ENCODE assay signal across 9 cellular contexts in genomic region chr17:19376799-19377198, GRCh38. TPM values are rescaled to one million over a fixed set of nuclear protein-coding genes. Genes with fewer than 3 reads are reported as not detected.
DNase-seq lines count a peak whose midpoint lies in the region; ATAC-seq, FAIRE-seq and TF ChIP-seq lines count a peak whose summit lies in the region.
"Had no signal": no experiment of that assay in that cellular context is flagged by ENCODE, and none has a peak within 500 bp of the region (broad histone marks: within the 10 kb centered on the region; RNA-seq: fewer than 3 reads in every experiment).

No MANE protein-coding gene starts in this region.

- peak overlapping the region; percentile 100 for H2AFZ ChIP-seq in GM12878 (ENCODE audit: control insufficient read depth, low read depth, low read length)

- intact Hi-C loops in CD4-positive, alpha-beta memory T cell (cut with micrococcal nuclease), result loop anchor here (5.0 to 10.0 kb wide), 3 partner anchors 131 to 522 kb away; partner anchors contain the start of genes ALDH3A2 and PRPSAP2
- intact Hi-C loops in GM12878 (cut with micrococcal nuclease; ENCODE audit: unreplicated experiment), result loop anchor here (5.0 kb wide), 1 partner anchor 86 kb away; no protein-coding TSS in a partner anchor

- peaks cover 22 to 33% of the 10 kb centered on the region in 2 donors for H3K36me3 Mint-ChIP-seq in CD4-positive, alpha-beta memory T cell
- peaks cover 12% of the 10 kb centered on the region for H3K36me3 Mint-ChIP-seq in memory B cell

- H3K79me2 ChIP-seq in GM12878 (ENCODE audit: control insufficient read depth, insufficient read depth, low read length), result peaks cover 4% of the 10 kb centered on the region

- TF ChIP-seq RAD21 in GM12878 (IDR thresholded peaks at IDR 0.05; ENCODE audit: insufficient read depth, low read depth, low read length), result no peak

- H3K4me3 ChIP-seq in CD4-positive, alpha-beta memory T cell (ENCODE audit: low read length in 2 of 2), result peak overlapping the region; percentile 96 to 98
- H3K4me3 ChIP-seq in GM12878, result peak overlapping the region; percentile 84

- ATAC-seq in GM12878 (no peak), memory B cell (ENCODE audit: low read depth) (no peak), HG03108 (IDR thresholded peaks at IDR 0.05; ENCODE audit: unreplicated experiment) (no peak)

- no peaks in the 10 kb centered on the region for H3K9me3 ChIP-seq in CD4-positive, alpha-beta memory T cell (ENCODE audit: control insufficient read depth in 1 of 2, low read length in 2 of 2)
- H3K9me3 ChIP-seq in KOPT-K1 (ENCODE audit: insufficient read depth, low read length, poor library complexity, severe bottlenecking), result no peaks in the 10 kb centered on the region
- no peaks in the 10 kb centered on the region for H3K9me3 ChIP-seq in GM12878 (replicated peaks; ENCODE audit: control insufficient read depth, insufficient read depth, low read length)

- SMC1A ChIA-PET in GM12878 (lab: Charles Lee; ENCODE audit: uncharacterized antibody, unreplicated experiment), result interaction anchor here (1.5 to 1.8 kb wide), 3 partner anchors 10 to 14 kb away, joined by 4 to 10 read pairs (median 6); partner anchors contain the start of gene B9D1

- H3K9me3 Mint-ChIP-seq in CD4-positive, alpha-beta memory T cell, result peaks cover 0 to 3% (median 0%) of the 10 kb centered on the region in 8 donors
- H3K9me3 Mint-ChIP-seq in memory B cell, result no peaks in the 10 kb centered on the region

- 44% methylated on average over 2 of the region's 2 CpGs for WGBS in GM12878 (ENCODE audit: insufficient coverage, insufficient replicate concordance, low lambda C conversion rate, missing lambda C conversion rate)

- FAIRE-seq in GM12878 (lab: Jason Lieb, UNC), result no peak

- H3K4me1 Mint-ChIP-seq in CD4-positive, alpha-beta memory T cell, result peaks cover 17 to 59% (median 27%) of the 10 kb centered on the region in 4 donors
- H3K4me1 Mint-ChIP-seq in memory B cell, result peaks cover 15% of the 10 kb centered on the region

- peak overlapping the region; percentile 93 for H3K9ac ChIP-seq in GM12878 (ENCODE audit: control insufficient read depth, insufficient read depth, low read length)

- no peak for TF ChIP-seq POLR2A in GM12878 (IDR thresholded peaks at IDR 0.05; ENCODE audit: low read depth, low read length)

- no peaks in the 10 kb centered on the region for H4K20me1 ChIP-seq in GM12878 (ENCODE audit: control insufficient read depth, insufficient read depth)

- no TSS peak for BruUV-seq in GM12878 (replicated peaks; lab: Mats Ljungman, UMichigan)

- peaks cover 29% of the 10 kb centered on the region for H3K4me1 ChIP-seq in CD4-positive, alpha-beta memory T cell (ENCODE audit: insufficient read depth, low read length)
- H3K4me1 ChIP-seq in GM12878 (ENCODE audit: control insufficient read depth, insufficient read depth, low read length), result peaks cover 6% of the 10 kb centered on the region

- in situ Hi-C loops in GM12878 (cut with MboI), result no loop called here

- DNase-seq in CD4-positive, alpha-beta memory T cell, result no peak
- no peak for DNase-seq in GM12878 (ENCODE audit: low read depth, low spot score)
- no peak for DNase-seq in memory B cell (ENCODE audit: low spot score in 2 of 2)
- no peak for DNase-seq in pons (ENCODE audit: low spot score)
- DNase-seq in OCI-M2 (lab: John Stamatoyannopoulos, UW; ENCODE audit: unreplicated experiment), result no peak
- DNase-seq in KG1 (lab: John Stamatoyannopoulos, UW), result no peak

- POLR2A ChIA-PET in CD4-positive, alpha-beta memory T cell (lab: Charles Lee; ENCODE audit: partially characterized antibody), result interaction anchor here (1.7 to 2.1 kb wide), 4 partner anchors 8 to 272 kb away, joined by 10 to 47 read pairs (median 19); partner anchors contain the start of genes ALDH3A2 and B9D1
- POLR2A ChIA-PET in GM12878 (lab: Charles Lee), result interaction anchor here (1.6 kb wide), 1 partner anchor 85 kb away, joined by 5 read pairs; no protein-coding TSS in a partner anchor

- CTCF ChIA-PET in CD4-positive, alpha-beta memory T cell (lab: Charles Lee; ENCODE audit: partially characterized antibody), result interaction anchor here (1.4 to 3.3 kb wide), 3 partner anchors 13 to 92 kb away, joined by 3 to 84 read pairs (median 30); partner anchors contain the start of gene B9D1
- CTCF ChIA-PET in GM12878 (lab: Yijun Ruan, JAX), result interaction anchor here (0.9 to 1.9 kb wide), 5 partner anchors 14 to 1404 kb away, joined by 3 to 39 read pairs (median 4); partner anchors contain the start of genes B9D1, DRC3 and TOM1L2

- no peak for TF ChIP-seq EP300 in GM12878 (IDR thresholded peaks at IDR 0.05; ENCODE audit: borderline replicate concordance in 1 of 2, control insufficient read depth in 1 of 2, low read depth in 2 of 2, low read length in 2 of 2)

- RAD21 ChIA-PET in GM12878 (lab: Charles Lee; ENCODE audit: unreplicated experiment), result interaction anchor here (1.8 to 1.9 kb wide), 3 partner anchors 15 to 71 kb away, joined by 10 to 21 read pairs (median 14); partner anchors contain the start of gene B9D1

- peak overlapping the region; percentile 91 to 99 (median 98) for H3K27ac Mint-ChIP-seq in CD4-positive, alpha-beta memory T cell
- H3K27ac Mint-ChIP-seq in memory B cell, result peak overlapping the region; percentile 96

- no peaks in the 10 kb centered on the region for H3K27me3 ChIP-seq in CD4-positive, alpha-beta memory T cell (ENCODE audit: insufficient read depth, low read length)
- no peaks in the 10 kb centered on the region for H3K27me3 ChIP-seq in GM12878 (replicated peaks in 1 of 2; ENCODE audit: control insufficient read depth in 2 of 2, insufficient read depth in 2 of 2, low read length in 1 of 2)

- H3K27ac ChIP-seq in CD4-positive, alpha-beta memory T cell (ENCODE audit: low read depth, low read length), result peak overlapping the region; percentile 91
- H3K27ac ChIP-seq in KOPT-K1 (ENCODE audit: low read depth, low read length, poor library complexity, severe bottlenecking), result peak overlapping the region; percentile 73
- peak overlapping the region; percentile 93; the same call in 1 of the 2 replicates for H3K27ac ChIP-seq in GM12878 (ENCODE audit: control insufficient read depth, insufficient read depth)

- H3K36me3 ChIP-seq in CD4-positive, alpha-beta memory T cell (ENCODE audit: insufficient read depth, low read length), result peaks cover 10% of the 10 kb centered on the region
- peaks cover 26% of the 10 kb centered on the region for H3K36me3 ChIP-seq in KOPT-K1 (ENCODE audit: insufficient read depth, low read length)
- peaks cover 4 to 18% of the 10 kb centered on the region in 2 experiments for H3K36me3 ChIP-seq in GM12878 (ENCODE audit: control insufficient read depth in 2 of 2, insufficient read depth in 2 of 2, low read length in 1 of 2)

- no peaks in the 10 kb centered on the region for H3K27me3 Mint-ChIP-seq in CD4-positive, alpha-beta memory T cell
- H3K27me3 Mint-ChIP-seq in memory B cell, result no peaks in the 10 kb centered on the region

- TF ChIP-seq CTCF in GM12878 (IDR thresholded peaks at IDR 0.05 in 2 of 3, conservative IDR thresholded peaks at IDR 0.05 in 1 of 3; ENCODE audit: control insufficient read depth in 2 of 3, extremely low read depth in 1 of 3, insufficient read depth in 1 of 3, low read depth in 3 of 3, low read length in 3 of 3), result no peak

- H3K4me3 Mint-ChIP-seq in CD4-positive, alpha-beta memory T cell, result peak overlapping the region; percentile 94 to 100 (median 99)
- peak overlapping the region; percentile 98 for H3K4me3 Mint-ChIP-seq in memory B cell

- H3K4me2 ChIP-seq in GM12878 (ENCODE audit: control insufficient read depth, insufficient read depth), result peak overlapping the region; percentile 51

RNA-seq across cellular contexts. Expression of gene MAPK7, which starts 1.5 kb away (rescaled TPM):
- total RNA-seq in CD4-positive, alpha-beta memory T cell, result 10 to 100 TPM; 19.4 to 26.2 TPM
- polyA plus RNA-seq in CD4-positive, alpha-beta memory T cell, result 10 to 100 TPM in 1 of 2 donors, 1 to 10 TPM in 1; 2.1 to 12.4 TPM
- 20.9 and 25.3 TPM in 2 replicates for total RNA-seq in GM12878 (2013; cell fraction: nucleolus; rRNA removed)
- total RNA-seq in GM12878 (2014; rRNA removed) (2.1 and 3.7 TPM in 2 replicates), GM12878 (2014; rRNA removed; fragmentation: Illumina TruSeq; extraction: Trizol) (2.1 and 2.7 TPM in 2 replicates), GM12878 (2021) (11.1 and 13.5 TPM in 2 replicates)
- polyA plus RNA-seq in GM12878 (2011; ENCODE audit: low read depth), result 6.9 TPM
- polyA plus RNA-seq in GM12878 (2011; rRNA removed) (1.6 and 3.2 TPM in 2 replicates), GM12878 (2014; fragmentation: Illumina TruSeq; extraction: Trizol) (5.1 and 7.8 TPM in 2 replicates), GM12878 (2014; fragmentation: Nextera tagmentation; extraction: Ambion mirVana) (1 to 10 TPM in 1 of 2 experiments, under 1 TPM in 1; 0.37 to 1.3 TPM), GM12878 (2014; rRNA removed) (7.6 and 12.0 TPM in 2 replicates), GM12878 (2016; fragmentation: Nextera tagmentation; extraction: Ambion mirVana) (10 to 100 TPM in 1 of 2 experiments, 1 to 10 TPM in 1; 8.2 to 11.1 TPM)
- 4.5 and 5.4 TPM in 2 replicates for polyA plus RNA-seq in GM12878 (2011; cell fraction: cytosol; rRNA removed)
- 15.6 and 17.1 TPM in 2 replicates for polyA plus RNA-seq in GM12878 (2011; cell fraction: nucleus; rRNA removed)
- polyA plus RNA-seq in GM12878 (2012), result 7.0 and 10.0 TPM in 2 replicates
- polyA minus RNA-seq in GM12878 (2011; rRNA and poly(A)+ RNA removed), result 11.0 and 17.0 TPM in 2 replicates
- polyA minus RNA-seq in GM12878 (2011; cell fraction: cytosol; rRNA and poly(A)+ RNA removed), result 6.4 TPM in 2 replicates
- polyA minus RNA-seq in GM12878 (2011; cell fraction: nucleus; rRNA and poly(A)+ RNA removed), result 19.1 and 30.2 TPM in 2 replicates

RNA-seq across cellular contexts. Expression of gene MFAP4, which starts 10.2 kb away (rescaled TPM):
- total RNA-seq in CD4-positive, alpha-beta memory T cell, result not detected
- polyA plus RNA-seq in CD4-positive, alpha-beta memory T cell, result not detected
- total RNA-seq in GM12878 (2013; cell fraction: nucleolus; rRNA removed), result not detected in 2 replicates
- total RNA-seq in GM12878 (2014; rRNA removed) (not detected in 2 replicates), GM12878 (2014; rRNA removed; fragmentation: Illumina TruSeq; extraction: Trizol) (not detected in 2 replicates), GM12878 (2021) (0.13 and 0.28 TPM in 2 replicates)
- not detected for polyA plus RNA-seq in GM12878 (2011; ENCODE audit: low read depth)
- polyA plus RNA-seq in GM12878 (2011; rRNA removed) (not detected in 2 replicates), GM12878 (2014; fragmentation: Illumina TruSeq; extraction: Trizol) (not detected in 2 replicates), GM12878 (2014; fragmentation: Nextera tagmentation; extraction: Ambion mirVana) (not detected), GM12878 (2014; rRNA removed) (not detected in 2 replicates), GM12878 (2016; fragmentation: Nextera tagmentation; extraction: Ambion mirVana) (under 1 TPM; 0.08 to 0.09 TPM)
- not detected in 2 replicates for polyA plus RNA-seq in GM12878 (2011; cell fraction: cytosol; rRNA removed)
- not detected in 2 replicates for polyA plus RNA-seq in GM12878 (2011; cell fraction: nucleus; rRNA removed)
- polyA plus RNA-seq in GM12878 (2012), result not detected in 2 replicates
- polyA minus RNA-seq in GM12878 (2011; rRNA and poly(A)+ RNA removed), result not detected in 2 replicates
- not detected in 2 replicates for polyA minus RNA-seq in GM12878 (2011; cell fraction: cytosol; rRNA and poly(A)+ RNA removed)
- polyA minus RNA-seq in GM12878 (2011; cell fraction: nucleus; rRNA and poly(A)+ RNA removed), result not detected in 2 replicates

RNA-seq across cellular contexts. Expression of gene B9D1, which starts 14.3 kb away (rescaled TPM):
- total RNA-seq in CD4-positive, alpha-beta memory T cell, result 1 to 10 TPM; 2.5 to 2.8 TPM
- polyA plus RNA-seq in CD4-positive, alpha-beta memory T cell, result under 1 TPM in 1 of 2 donors, not detected in 1; 0.29 TPM
- total RNA-seq in GM12878 (2013; cell fraction: nucleolus; rRNA removed), result 11.3 and 12.0 TPM in 2 replicates
- total RNA-seq in GM12878 (2014; rRNA removed), result 8.3 and 9.4 TPM in 2 replicates
- total RNA-seq in GM12878 (2014; rRNA removed; fragmentation: Illumina TruSeq; extraction: Trizol), result 4.5 and 5.9 TPM in 2 replicates
- total RNA-seq in GM12878 (2021), result 8.1 and 9.5 TPM in 2 replicates
- polyA plus RNA-seq in GM12878 (2011; ENCODE audit: low read depth), result 12.7 TPM
- 5.0 and 10.4 TPM in 2 replicates for polyA plus RNA-seq in GM12878 (2011; rRNA removed)
- 15.0 TPM in 2 replicates for polyA plus RNA-seq in GM12878 (2011; cell fraction: cytosol; rRNA removed)
- polyA plus RNA-seq in GM12878 (2011; cell fraction: nucleus; rRNA removed), result 14.0 and 16.5 TPM in 2 replicates
- 8.7 and 8.9 TPM in 2 replicates for polyA plus RNA-seq in GM12878 (2012)
- polyA plus RNA-seq in GM12878 (2014; fragmentation: Illumina TruSeq; extraction: Trizol), result 4.9 and 8.7 TPM in 2 replicates
- 10 to 100 TPM in 1 of 2 experiments, 1 to 10 TPM in 1; 8.2 to 10.2 TPM for polyA plus RNA-seq in GM12878 (2014; fragmentation: Nextera tagmentation; extraction: Ambion mirVana)
- 11.8 and 14.9 TPM in 2 replicates for polyA plus RNA-seq in GM12878 (2014; rRNA removed)
- 10 to 100 TPM; 16.4 to 18.3 TPM for polyA plus RNA-seq in GM12878 (2016; fragmentation: Nextera tagmentation; extraction: Ambion mirVana)
- 6.3 and 9.0 TPM in 2 replicates for polyA minus RNA-seq in GM12878 (2011; rRNA and poly(A)+ RNA removed)
- polyA minus RNA-seq in GM12878 (2011; cell fraction: cytosol; rRNA and poly(A)+ RNA removed), result 1.5 and 3.7 TPM in 2 replicates
- polyA minus RNA-seq in GM12878 (2011; cell fraction: nucleus; rRNA and poly(A)+ RNA removed), result 2.9 and 5.4 TPM in 2 replicates

RNA-seq across cellular contexts. Expression of gene RNF112, which starts 34.2 kb away (rescaled TPM):
- total RNA-seq in CD4-positive, alpha-beta memory T cell, result 1 to 10 TPM in 1 of 2 experiments, under 1 TPM in 1; 0.87 to 1.6 TPM
- under 1 TPM in 1 of 2 donors, not detected in 1; 0.06 TPM for polyA plus RNA-seq in CD4-positive, alpha-beta memory T cell
- 1.7 and 1.9 TPM in 2 replicates for total RNA-seq in GM12878 (2013; cell fraction: nucleolus; rRNA removed)
- total RNA-seq in GM12878 (2014; rRNA removed), result not detected in 2 replicates
- total RNA-seq in GM12878 (2014; rRNA removed; fragmentation: Illumina TruSeq; extraction: Trizol), result not detected in 2 replicates
- total RNA-seq in GM12878 (2021), result not detected in 2 replicates
- polyA plus RNA-seq in GM12878 (2011; ENCODE audit: low read depth), result not detected
- 0.03 TPM in 1 of 2 replicates, not detected in the other for polyA plus RNA-seq in GM12878 (2011; rRNA removed)
- polyA plus RNA-seq in GM12878 (2011; cell fraction: cytosol; rRNA removed), result 0.01 TPM in 1 of 2 replicates, not detected in the other
- 0.12 and 0.70 TPM in 2 replicates for polyA plus RNA-seq in GM12878 (2011; cell fraction: nucleus; rRNA removed)
- polyA plus RNA-seq in GM12878 (2012), result 0.07 and 0.28 TPM in 2 replicates
- not detected in 2 replicates for polyA plus RNA-seq in GM12878 (2014; fragmentation: Illumina TruSeq; extraction: Trizol)
- polyA plus RNA-seq in GM12878 (2014; fragmentation: Nextera tagmentation; extraction: Ambion mirVana), result not detected
- not detected in 2 replicates for polyA plus RNA-seq in GM12878 (2014; rRNA removed)
- polyA plus RNA-seq in GM12878 (2016; fragmentation: Nextera tagmentation; extraction: Ambion mirVana), result not detected
- not detected in 2 replicates for polyA minus RNA-seq in GM12878 (2011; rRNA and poly(A)+ RNA removed)
- not detected in 2 replicates for polyA minus RNA-seq in GM12878 (2011; cell fraction: cytosol; rRNA and poly(A)+ RNA removed)
- polyA minus RNA-seq in GM12878 (2011; cell fraction: nucleus; rRNA and poly(A)+ RNA removed), result not detected in 2 replicates
- total RNA-seq: LHCN-M2 had no signal
